In genomic region chr2:234162876-234163275, GRCh38 we compare ENCODE assay signal across 31 cellular contexts.
DNase-seq lines count a peak whose midpoint lies in the region; ATAC-seq, FAIRE-seq and TF ChIP-seq lines count a peak whose summit lies in the region.
"Had no signal": no experiment of that assay in that cellular context is flagged by ENCODE, and none has a peak within 500 bp of the region (broad histone marks: within the 10 kb centered on the region; RNA-seq: fewer than 3 reads in every experiment).

No MANE protein-coding gene starts in this region.

- peaks cover 6% of the 10 kb centered on the region for H3K9me3 Mint-ChIP-seq in activated CD4-positive, alpha-beta T cell treated with anti-CD3 and anti-CD28 coated beads, Interleukin-2, amount 10 ng/mL, durations not matched to agents 7 days and 5 days
- no peaks in the 10 kb centered on the region for H3K9me3 Mint-ChIP-seq in activated CD4-positive, alpha-beta T cell treated with anti-CD3 and anti-CD28 coated beads for 36 hours (ENCODE audit: low read depth)
- no peaks in the 10 kb centered on the region for H3K9me3 Mint-ChIP-seq in mesothelial cell of epicardium
- H3K9me3 Mint-ChIP-seq: activated CD4-positive, alpha-beta memory T cell treated with anti-CD3 and anti-CD28 coated beads, Interleukin-2, amount 10 ng/mL, durations not matched to agents 7 days and 5 days; dendritic cell treated with granulocyte-macrophage colony-stimulating factor and Interleukin-4, amounts not matched to agents 40 ng/mL and 50 ng/mL, for 4 days had no signal

- peaks cover 33% of the 10 kb centered on the region for H3K4me1 Mint-ChIP-seq in activated CD4-positive, alpha-beta T cell treated with anti-CD3 and anti-CD28 coated beads, Interleukin-2, amount 10 ng/mL, durations not matched to agents 7 days and 5 days
- peaks cover 24% of the 10 kb centered on the region for H3K4me1 Mint-ChIP-seq in activated CD4-positive, alpha-beta T cell treated with anti-CD3 and anti-CD28 coated beads for 36 hours
- H3K4me1 Mint-ChIP-seq in mesothelial cell of epicardium, result peaks cover 55% of the 10 kb centered on the region

- CTCF ChIA-PET in activated CD4-positive, alpha-beta T cell treated with anti-CD3 and anti-CD28 coated beads, Interleukin-2, amount 10 ng/mL, durations not matched to agents 7 days and 5 days (lab: Charles Lee), result interaction anchor here (1.6 kb wide), 1 partner anchor 27 kb away, joined by 3 read pairs; no protein-coding TSS in a partner anchor
- CTCF ChIA-PET in activated CD4-positive, alpha-beta T cell treated with anti-CD3 and anti-CD28 coated beads for 36 hours (lab: Charles Lee), result interaction anchor here (0.5 kb wide), 1 partner anchor 1431 kb away, joined by 3 read pairs; no protein-coding TSS in a partner anchor

- H3K4me3 Mint-ChIP-seq in activated CD4-positive, alpha-beta T cell treated with anti-CD3 and anti-CD28 coated beads, Interleukin-2, amount 10 ng/mL, durations not matched to agents 7 days and 5 days, result no peak overlapping the region
- H3K4me3 Mint-ChIP-seq in activated CD4-positive, alpha-beta T cell treated with anti-CD3 and anti-CD28 coated beads for 36 hours, result no peak overlapping the region
- H3K4me3 Mint-ChIP-seq in mesothelial cell of epicardium, result no peak overlapping the region
- H3K4me3 Mint-ChIP-seq: activated CD4-positive, alpha-beta memory T cell treated with anti-CD3 and anti-CD28 coated beads, Interleukin-2, amount 10 ng/mL, durations not matched to agents 7 days and 5 days; activated naive CD4-positive, alpha-beta T cell treated with anti-CD3 and anti-CD28 coated beads, Interleukin-2, amount 10 ng/mL, durations not matched to agents 7 days and 5 days; dendritic cell treated with granulocyte-macrophage colony-stimulating factor and Interleukin-4, amounts not matched to agents 40 ng/mL and 50 ng/mL, for 4 days had no signal

- H3K36me3 ChIP-seq in bronchial epithelial cell (ENCODE audit: control insufficient read depth, insufficient read depth, low read length), result no peaks in the 10 kb centered on the region
- H3K36me3 ChIP-seq: adrenal gland, heart right ventricle, neutrophil, thyroid gland had no signal

- POLR2A ChIA-PET in activated CD4-positive, alpha-beta T cell treated with anti-CD3 and anti-CD28 coated beads, Interleukin-2, amount 10 ng/mL, durations not matched to agents 7 days and 5 days (lab: Charles Lee), result no interaction called here
- POLR2A ChIA-PET in activated CD4-positive, alpha-beta T cell treated with anti-CD3 and anti-CD28 coated beads for 36 hours (lab: Charles Lee), result no interaction called here

- H3K27me3 ChIP-seq in bronchial epithelial cell (ENCODE audit: control insufficient read depth, insufficient read depth, low read length), result no peaks in the 10 kb centered on the region
- H3K27me3 ChIP-seq: adrenal gland, neutrophil, thyroid gland had no signal

- no peak for ATAC-seq in activated CD4-positive, alpha-beta T cell treated with anti-CD3 and anti-CD28 coated beads for 36 hours
- ATAC-seq: GM12878, heart right ventricle, Right ventricle myocardium inferior, sciatic nerve, T-helper 17 cell had no signal

- DNase-seq in activated CD4-positive, alpha-beta T cell treated with anti-CD3 and anti-CD28 coated beads, Interleukin-2, amount 10 ng/mL, durations not matched to agents 7 days and 5 days, result no peak
- no peak for DNase-seq in activated CD4-positive, alpha-beta T cell treated with anti-CD3 and anti-CD28 coated beads for 36 hours
- peak; percentile 77 for DNase-seq in bronchial epithelial cell (ENCODE audit: low read depth)
- DNase-seq in mesothelial cell of epicardium (ENCODE audit: low spot score in 2 of 2, unreplicated experiment in 2 of 2), result no peak
- DNase-seq in epidermal melanocyte (ENCODE audit: insufficient read length, low spot score), result no peak
- DNase-seq in dermis blood vessel endothelial cell, result no peak
- no peak for DNase-seq in GDM1 (lab: John Stamatoyannopoulos, UW)
- no peak for DNase-seq in A172 (ENCODE audit: low spot score)
- DNase-seq: activated CD4-positive, alpha-beta memory T cell treated with anti-CD3 and anti-CD28 coated beads, Interleukin-2, amount 10 ng/mL, durations not matched to agents 7 days and 5 days; activated CD4-positive, CD25-positive, alpha-beta regulatory T cell treated with anti-CD3 and anti-CD28 coated beads, Interleukin-2, amount 50 U/mL, for 72 hours; activated CD8-positive, alpha-beta memory T cell treated with anti-CD3 and anti-CD28 coated beads, Interleukin-2, amount 50 U/mL, for 4 hours; activated naive CD4-positive, alpha-beta T cell treated with anti-CD3 and anti-CD28 coated beads, Interleukin-2, amount 10 ng/mL, durations not matched to agents 7 days and 5 days; adrenal gland; CD4-positive, alpha-beta memory T cell; H7; heart right ventricle; KBM-7; NCI-H1105 treated with DMSO at 0.1 percent for 48 hours; NCI-H187 treated with DMSO at 0.1 percent for 48 hours; NCI-H2171; stimulated activated CD4-positive, alpha-beta T cell treated with anti-CD3 and anti-CD28 coated beads, Interleukin-12 subunit alpha, Interleukin-12 subunit beta, amount 100 ng/mL, for 4 hours; stimulated activated CD4-positive, alpha-beta T cell treated with anti-CD3 and anti-CD28 coated beads, Interleukin-2, amount 100 ng/mL, for 48 hours; T-helper 17 cell; thyroid gland had no signal

- no peak for TF ChIP-seq CTCF in bronchial epithelial cell (IDR thresholded peaks at IDR 0.05; ENCODE audit: insufficient read depth, low read length, severe bottlenecking)
- TF ChIP-seq CTCF in mesothelial cell of epicardium (IDR thresholded peaks at IDR 0.05; ENCODE audit: unreplicated experiment), result no peak

- no peaks in the 10 kb centered on the region for H3K27me3 Mint-ChIP-seq in activated CD4-positive, alpha-beta T cell treated with anti-CD3 and anti-CD28 coated beads, Interleukin-2, amount 10 ng/mL, durations not matched to agents 7 days and 5 days
- no peaks in the 10 kb centered on the region for H3K27me3 Mint-ChIP-seq in activated CD4-positive, alpha-beta T cell treated with anti-CD3 and anti-CD28 coated beads for 36 hours
- H3K27me3 Mint-ChIP-seq in mesothelial cell of epicardium (ENCODE audit: low read depth), result no peaks in the 10 kb centered on the region
- H3K27me3 Mint-ChIP-seq: activated CD4-positive, alpha-beta memory T cell treated with anti-CD3 and anti-CD28 coated beads, Interleukin-2, amount 10 ng/mL, durations not matched to agents 7 days and 5 days; CD4-positive, alpha-beta memory T cell had no signal

- H3K27ac Mint-ChIP-seq in activated CD4-positive, alpha-beta T cell treated with anti-CD3 and anti-CD28 coated beads, Interleukin-2, amount 10 ng/mL, durations not matched to agents 7 days and 5 days, result peak overlapping the region; percentile 3
- H3K27ac Mint-ChIP-seq in activated CD4-positive, alpha-beta T cell treated with anti-CD3 and anti-CD28 coated beads for 36 hours, result no peak overlapping the region
- peak overlapping the region; percentile 57 for H3K27ac Mint-ChIP-seq in mesothelial cell of epicardium
- H3K27ac Mint-ChIP-seq: activated CD4-positive, alpha-beta memory T cell treated with anti-CD3 and anti-CD28 coated beads, Interleukin-2, amount 10 ng/mL, durations not matched to agents 7 days and 5 days; activated naive CD4-positive, alpha-beta T cell treated with anti-CD3 and anti-CD28 coated beads, Interleukin-2, amount 10 ng/mL, durations not matched to agents 7 days and 5 days; dendritic cell treated with granulocyte-macrophage colony-stimulating factor and Interleukin-4, amounts not matched to agents 40 ng/mL and 50 ng/mL, for 4 days had no signal

- H3K36me3 Mint-ChIP-seq in activated CD4-positive, alpha-beta T cell treated with anti-CD3 and anti-CD28 coated beads, Interleukin-2, amount 10 ng/mL, durations not matched to agents 7 days and 5 days (ENCODE audit: low read depth), result peaks cover 2% of the 10 kb centered on the region
- H3K36me3 Mint-ChIP-seq in activated CD4-positive, alpha-beta T cell treated with anti-CD3 and anti-CD28 coated beads for 36 hours (ENCODE audit: low read depth), result no peaks in the 10 kb centered on the region
- H3K36me3 Mint-ChIP-seq in mesothelial cell of epicardium, result no peaks in the 10 kb centered on the region
- H3K36me3 Mint-ChIP-seq: activated naive CD4-positive, alpha-beta T cell treated with anti-CD3 and anti-CD28 coated beads, Interleukin-2, amount 10 ng/mL, durations not matched to agents 7 days and 5 days; CD4-positive, alpha-beta memory T cell had no signal

- FAIRE-seq in bronchial epithelial cell (lab: Jason Lieb, UNC), result no peak
- FAIRE-seq: frontal cortex, GM12878, TTC549 had no signal

- intact Hi-C loops in activated CD4-positive, alpha-beta T cell treated with anti-CD3 and anti-CD28 coated beads for 36 hours (cut with DNase I, micrococcal nuclease), result no loop called here

- no peak overlapping the region for H3K4me3 ChIP-seq in bronchial epithelial cell (ENCODE audit: low read depth, low read length)
- H3K4me3 ChIP-seq: adrenal gland, GM12878, heart right ventricle, thyroid gland had no signal
